ENCODE assay signal across 26 cellular contexts in the genomic region with DNA sequence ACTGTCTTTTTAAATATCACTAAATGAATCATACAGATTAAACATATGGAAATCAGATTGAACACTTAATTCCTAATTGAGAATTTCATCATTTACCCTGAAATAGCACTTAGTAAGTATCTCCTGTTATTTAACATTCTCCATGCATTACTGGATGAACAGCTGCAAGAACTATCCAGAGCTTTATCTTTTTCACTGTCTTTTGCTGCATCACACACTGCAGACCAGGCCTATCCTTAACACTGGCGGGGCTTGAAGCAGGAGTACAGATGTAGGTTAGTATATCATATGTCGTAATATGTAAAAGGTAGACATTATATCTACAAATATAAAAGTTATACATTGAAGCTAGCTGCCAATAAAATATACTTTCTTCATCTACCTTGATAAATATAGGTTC.
"Had no signal": no experiment of that assay in that cellular context is flagged by ENCODE, and none has a peak within 500 bp of the region (broad histone marks: within the 10 kb centered on the region; RNA-seq: fewer than 3 reads in every experiment).

No MANE protein-coding gene starts in this region.

- H3K36me3 ChIP-seq: brain microvascular endothelial cell, heart left ventricle, WERI-Rb-1 had no signal

- H3K4me3 ChIP-seq: coronary artery, dorsolateral prefrontal cortex had no signal

- H3K27ac ChIP-seq: brain microvascular endothelial cell, coronary artery, dorsolateral prefrontal cortex, WERI-Rb-1 had no signal

- DNase-seq: activated B cell treated with CpG ODN at 0.5 μM for 24 hours; activated CD4-positive, alpha-beta T cell treated with anti-CD3 and anti-CD28 coated beads for 48 hours; activated CD4-positive, alpha-beta T cell treated with anti-CD3 and anti-CD28 coated beads, Interleukin-2, amount 50 U/mL, for 1 hour; activated CD4-positive, alpha-beta T cell treated with anti-CD3 and anti-CD28 coated beads, Interleukin-2, amount 50 U/mL, for 48 hours; activated CD8-positive, alpha-beta memory T cell treated with anti-CD3 and anti-CD28 coated beads for 24 hours; activated CD8-positive, alpha-beta T cell treated with anti-CD3 and anti-CD28 coated beads for 36 hours; activated effector memory CD4-positive, alpha-beta T cell treated with Interleukin-2 at 50 U/mL for 16 hours; activated gamma-delta T cell treated with Interleukin-2 at 50 U/mL for 16 hours; activated naive CD4-positive, alpha-beta T cell treated with anti-CD3 and anti-CD28 coated beads, Interleukin-2, amount 50 U/mL, for 16 hours; activated naive CD4-positive, alpha-beta T cell treated with Interleukin-2 at 50 U/mL for 16 hours; activated T-cell treated with anti-CD3 and anti-CD28 coated beads, Interleukin-2, amount 50 U/mL, for 4 hours; amniotic stem cell; anterior cingulate cortex; brain microvascular endothelial cell; dorsolateral prefrontal cortex; effector memory CD4-positive, alpha-beta T cell; endodermal cell; foreskin fibroblast; glutamatergic neuron; heart left ventricle; T1000; WERI-Rb-1 had no signal

- H3K27me3 ChIP-seq: brain microvascular endothelial cell, dorsolateral prefrontal cortex, heart left ventricle had no signal

- ATAC-seq: activated CD4-positive, CD25-positive, alpha-beta regulatory T cell treated with anti-CD3 and anti-CD28 coated beads, Interleukin-2, amount 50 U/mL, for 24 hours; activated CD8-positive, alpha-beta T cell treated with anti-CD3 and anti-CD28 coated beads for 36 hours; activated T-cell treated with anti-CD3 and anti-CD28 coated beads, Interleukin-2, amount 50 U/mL, for 4 hours; activated T-helper 17 cell treated with anti-CD3 and anti-CD28 coated beads, Interleukin-2, amount 50 U/mL, for 72 hours; esophagus mucosa had no signal
